In the genomic region with DNA sequence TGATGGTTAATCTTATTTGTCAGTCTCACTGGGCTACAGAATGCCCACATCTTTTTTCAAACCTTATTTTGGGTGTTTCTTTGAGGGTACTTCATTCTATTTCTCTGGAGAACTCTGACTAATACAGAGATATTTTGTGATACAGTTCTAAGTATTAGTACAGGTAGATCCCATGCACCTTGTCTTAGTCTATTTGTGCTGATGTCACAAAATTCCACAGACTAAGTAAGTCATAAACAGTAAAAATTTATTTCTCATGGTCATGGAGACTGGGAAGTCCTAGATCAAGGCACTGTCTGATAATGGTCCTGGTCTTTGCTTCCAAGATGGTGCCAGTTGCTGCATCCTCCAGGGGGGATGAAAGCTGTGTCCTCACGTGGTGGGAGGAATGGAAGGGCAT, we compare ENCODE assay signal across 25 cellular contexts.
"Had no signal": no experiment of that assay in that cellular context is flagged by ENCODE, and none has a peak within 500 bp of the region (broad histone marks: within the 10 kb centered on the region; RNA-seq: fewer than 3 reads in every experiment).

No MANE protein-coding gene starts in this region.

- FAIRE-seq: bronchial epithelial cell had no signal

- H3K36me3 ChIP-seq: MG63, SJSA1 had no signal

- ATAC-seq: activated CD8-positive, alpha-beta T cell treated with anti-CD3 and anti-CD28 coated beads, Interleukin-2, amount 10 ng/mL, durations not matched to agents 7 days and 5 days; Panc1; SK-N-SH treated with all-trans-retinoic acid at 6 μM for 48 hours; T-cell; WTC11 had no signal

- H3K27me3 ChIP-seq: MG63, SJSA1 had no signal

- H3K27ac ChIP-seq: SJSA1 had no signal

- H3K4me3 ChIP-seq: MG63, SJSA1 had no signal

- DNase-seq: activated CD4-positive, alpha-beta T cell treated with anti-CD3 and anti-CD28 coated beads for 4 hours; activated CD8-positive, alpha-beta T cell treated with anti-CD3 and anti-CD28 coated beads, Interleukin-2, amount 10 ng/mL, durations not matched to agents 7 days and 5 days; activated effector memory CD4-positive, alpha-beta T cell treated with Interleukin-2 at 50 U/mL for 16 hours; activated naive CD4-positive, alpha-beta T cell treated with anti-CD3 and anti-CD28 coated beads, Interleukin-2, amount 10 ng/mL, durations not matched to agents 7 days and 5 days; activated naive CD8-positive, alpha-beta T cell treated with anti-CD3 and anti-CD28 coated beads, Interleukin-2, amount 50 U/mL, for 24 hours; activated T-cell treated with anti-CD3 and anti-CD28 coated beads, Interleukin-2, amount 50 U/mL, for 24 hours; anterior cingulate cortex; caudate nucleus; cerebellar nuclear complex; MG63; NCI-H1048; NCI-H1105 treated with DMSO at 0.1 percent for 48 hours; NCI-H1436; NCI-H1694; NCI-H1930; NCI-H345; NCI-H524 treated with DMSO at 0.1 percent for 48 hours; SHP77; T-cell; T-helper 17 cell had no signal

- H3K9me3 ChIP-seq: MG63 had no signal

- H3K4me1 ChIP-seq: SJSA1 had no signal
